In the genomic region with DNA sequence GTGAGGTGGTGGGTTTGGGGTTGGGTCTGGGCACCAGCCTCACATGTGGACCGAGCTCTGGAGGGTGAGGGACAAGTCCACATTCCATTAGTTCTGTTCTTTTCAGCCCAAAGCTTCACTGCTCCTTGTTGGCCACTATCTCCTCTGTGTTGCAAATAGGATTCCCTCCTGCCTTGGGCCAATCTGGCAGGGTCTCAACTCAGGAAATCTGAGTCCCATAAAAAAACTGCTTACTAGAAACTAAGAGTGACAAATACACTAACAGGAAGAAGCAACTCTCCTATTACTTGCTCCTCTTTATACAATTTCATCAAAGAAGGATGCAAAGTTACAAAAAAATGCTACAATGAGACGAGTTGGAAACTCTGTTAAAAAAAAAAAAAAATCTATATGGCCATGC, we compare ENCODE assay signal across 14 cellular contexts.
"Had no signal": no experiment of that assay in that cellular context is flagged by ENCODE, and none has a peak within 500 bp of the region (broad histone marks: within the 10 kb centered on the region; RNA-seq: fewer than 3 reads in every experiment).

No MANE protein-coding gene starts in this region.

- H3K27ac ChIP-seq: adrenal gland, cardiac muscle cell, lower lobe of right lung, ovary, thoracic aorta had no signal

- DNase-seq: activated CD4-positive, alpha-beta T cell treated with anti-CD3 and anti-CD28 coated beads for 1 hour; activated CD4-positive, alpha-beta T cell treated with anti-CD3 and anti-CD28 coated beads, Interleukin-2, amount 50 U/mL, for 4 hours; activated naive CD4-positive, alpha-beta T cell treated with anti-CD3 and anti-CD28 coated beads, Interleukin-2, amount 50 U/mL, for 16 hours; activated T-cell treated with anti-CD3 and anti-CD28 coated beads for 4 hours; adrenal gland; erythroblast; left cardiac atrium; lower lobe of right lung; ovary; stimulated activated CD4-positive, alpha-beta T cell treated with anti-CD3 and anti-CD28 coated beads, Interleukin-1b, Interleukin-23, amount 100 ng/mL, for 48 hours; T-helper 9 cell had no signal

- H3K27ac Mint-ChIP-seq: activated T-helper 17 cell treated with anti-CD3 and anti-CD28 coated beads, Interleukin-2, amount 50 U/mL, for 72 hours had no signal

- H3K9me3 ChIP-seq: adrenal gland, lower lobe of right lung, ovary, thoracic aorta had no signal

- H3K4me3 Mint-ChIP-seq: activated T-helper 17 cell treated with anti-CD3 and anti-CD28 coated beads, Interleukin-2, amount 50 U/mL, for 72 hours had no signal

- H3K9me3 Mint-ChIP-seq: activated T-helper 17 cell treated with anti-CD3 and anti-CD28 coated beads, Interleukin-2, amount 50 U/mL, for 72 hours had no signal

- H3K27me3 Mint-ChIP-seq: activated T-helper 17 cell treated with anti-CD3 and anti-CD28 coated beads, Interleukin-2, amount 50 U/mL, for 72 hours had no signal

- H3K27me3 ChIP-seq: adrenal gland, cardiac muscle cell, ovary had no signal

- H3K4me1 ChIP-seq: adrenal gland, lower lobe of right lung had no signal

- H3K4me3 ChIP-seq: adrenal gland, cardiac muscle cell, lower lobe of right lung, ovary, thoracic aorta had no signal

- ATAC-seq: activated T-helper 17 cell treated with anti-CD3 and anti-CD28 coated beads, Interleukin-2, amount 50 U/mL, for 72 hours; lower lobe of right lung had no signal

- H3K36me3 ChIP-seq: adrenal gland, ovary, thoracic aorta had no signal
